In the genomic region with DNA sequence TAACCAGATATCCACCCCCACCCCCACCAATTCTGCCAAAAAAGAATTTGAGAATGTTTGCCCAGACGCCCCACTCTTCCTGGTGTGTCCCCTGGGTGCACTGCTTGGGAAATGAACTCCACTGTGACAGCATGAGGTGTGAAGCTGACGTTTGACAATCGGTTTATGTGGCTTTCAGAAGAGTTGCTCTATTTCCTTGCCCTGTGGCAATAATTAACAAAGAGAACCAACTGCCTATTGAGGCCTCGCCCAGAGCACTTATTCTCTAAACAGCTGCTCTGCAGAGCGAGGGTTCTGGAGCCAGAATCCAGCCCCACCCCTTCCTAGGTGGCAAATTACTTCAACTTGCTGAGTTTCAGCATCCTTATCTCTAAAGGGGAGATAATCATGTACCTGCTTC, we compare ENCODE assay signal across 14 cellular contexts.
DNase-seq lines count a peak whose midpoint lies in the region; ATAC-seq and TF ChIP-seq lines count a peak whose summit lies in the region.
"Had no signal": no experiment of that assay in that cellular context is flagged by ENCODE, and none has a peak within 500 bp of the region (broad histone marks: within the 10 kb centered on the region; RNA-seq: fewer than 3 reads in every experiment).

No MANE protein-coding gene starts in this region.

- intact Hi-C loops in dorsolateral prefrontal cortex (cut with DNase I) = no loop called here

- H3K27ac ChIP-seq in BLaER1 = no peak overlapping the region; the same call in 1 of the 2 replicates
- H3K27ac ChIP-seq in dorsolateral prefrontal cortex = no peak overlapping the region
- H3K27ac ChIP-seq: adrenal gland, prostate gland had no signal

- H3K27me3 ChIP-seq in BLaER1 (no peaks in the 10 kb centered on the region), MG63 (no peaks in the 10 kb centered on the region), dorsolateral prefrontal cortex (peaks cover 0 to 3% (median 0%) of the 10 kb centered on the region in 45 donors)
- H3K27me3 ChIP-seq: adrenal gland had no signal

- peak; percentile 72 for ATAC-seq in GM18873 (IDR thresholded peaks at IDR 0.05; ENCODE audit: low FRiP score, unreplicated experiment)
- ATAC-seq in HG02981 (IDR thresholded peaks at IDR 0.05; ENCODE audit: unreplicated experiment) = peak; percentile 89
- no peak for ATAC-seq in GM19328 (IDR thresholded peaks at IDR 0.05; ENCODE audit: unreplicated experiment)
- ATAC-seq: activated T-cell treated with anti-CD3 and anti-CD28 coated beads, Interleukin-2, amount 50 U/mL, for 4 hours had no signal

- peaks cover 44% of the 10 kb centered on the region for H3K4me1 ChIP-seq in BLaER1
- H3K4me1 ChIP-seq: adrenal gland, prostate gland had no signal

- no peaks in the 10 kb centered on the region for H3K36me3 ChIP-seq in BLaER1
- H3K36me3 ChIP-seq in MG63 = no peaks in the 10 kb centered on the region
- H3K36me3 ChIP-seq: adrenal gland, prostate gland had no signal

- TF ChIP-seq CTCF in dorsolateral prefrontal cortex (IDR thresholded peaks at IDR 0.05 in 54 of 56, conservative IDR thresholded peaks at IDR 0.05 in 2 of 56; ENCODE audit: low read depth in 1 of 56, partially characterized antibody in 56 of 56) = no peak

- H4K20me1 ChIP-seq in BLaER1 = no peaks in the 10 kb centered on the region

- no peaks in the 10 kb centered on the region for H3K9me3 ChIP-seq in BLaER1
- no peaks in the 10 kb centered on the region for H3K9me3 ChIP-seq in MG63
- H3K9me3 ChIP-seq: adrenal gland, prostate gland, SK-N-SH had no signal

- DNase-seq in NCI-H2107 treated with DMSO at 0.1 percent for 48 hours (lab: John Stamatoyannopoulos, UW; ENCODE audit: unreplicated experiment) (peak; percentile 85), NCI-H2196 treated with DMSO at 0.1 percent for 48 hours (lab: John Stamatoyannopoulos, UW; ENCODE audit: unreplicated experiment) (no peak), MG63 (no peak), dorsolateral prefrontal cortex (no peak)
- DNase-seq: activated CD4-positive, CD25-positive, alpha-beta regulatory T cell; activated T-cell treated with anti-CD3 and anti-CD28 coated beads, Interleukin-2, amount 50 U/mL, for 4 hours; adrenal gland; H9; SK-N-SH had no signal

- peak overlapping the region; percentile 69 for H3K4me2 ChIP-seq in BLaER1
- H3K4me2 ChIP-seq: SK-N-SH had no signal

- H3K4me3 ChIP-seq in BLaER1 (no peak overlapping the region), MG63 (no peak overlapping the region), dorsolateral prefrontal cortex (no peak overlapping the region)
- H3K4me3 ChIP-seq: adrenal gland, prostate gland had no signal

- no peak overlapping the region for H3K9ac ChIP-seq in BLaER1
- H3K9ac ChIP-seq: SK-N-SH had no signal
